In genomic region chr16:1981398-1981836, GRCh38 we compare ENCODE assay signal across 14 cellular contexts. TPM values are rescaled to one million over a fixed set of nuclear protein-coding genes. Genes with fewer than 3 reads are reported as not detected.
A peak's percentile ranks its signal among the peaks of the same experiment; 100 is the strongest.
DNase-seq lines count a peak whose midpoint lies in the region; ATAC-seq and TF ChIP-seq lines count a peak whose summit lies in the region.
"Had no signal": no experiment of that assay in that cellular context is flagged by ENCODE, and none has a peak within 500 bp of the region (broad histone marks: within the 10 kb centered on the region; RNA-seq: fewer than 3 reads in every experiment).

NOXO1 (minus strand) TSS chr16:1981469; CDS start chr16:1981179, 290 bp downstream.

- H3K36me3 Mint-ChIP-seq in naive thymus-derived CD8-positive, alpha-beta T cell = peaks cover 0 to 36% (median 5%) of the 10 kb centered on the region in 3 donors

- WGBS in body of pancreas, 2 donors = 65 to 70% methylated on average over 6 of the region's 6 CpGs

- DNase-seq in DMS 273 (lab: John Stamatoyannopoulos, UW; ENCODE audit: unreplicated experiment) (peak; percentile 65), DMS 273 treated with DMSO at 0.1 percent for 48 hours (lab: John Stamatoyannopoulos, UW) (no peak), body of pancreas (no peak), right atrium auricular region (ENCODE audit: low spot score) (no peak), BE2C (no peak), amygdala (lab: John Stamatoyannopoulos, UW) (no peak)
- DNase-seq in naive thymus-derived CD8-positive, alpha-beta T cell = no peak
- DNase-seq: 8988T; activated B cell treated with CpG ODN at 0.5 μM for 24 hours; adrenal gland; GOT3; NCI-H1048; stimulated activated CD4-positive, alpha-beta T cell treated with anti-CD3 and anti-CD28 coated beads, Interleukin-1b, Interleukin-23, amount 100 ng/mL, for 48 hours had no signal

- no peaks in the 10 kb centered on the region for H4K20me1 ChIP-seq in KMS-11 (ENCODE audit: insufficient read depth)

- H2AFZ ChIP-seq in KMS-11 (ENCODE audit: low read depth) = no peak within 1 kb of the TSS

- H3K4me3 ChIP-seq in KMS-11 (IDR thresholded peaks at IDR 0.05; ENCODE audit: insufficient read depth, low read depth, low read length) = no peak within 1 kb of the TSS
- no peak within 1 kb of the TSS for H3K4me3 ChIP-seq in body of pancreas
- H3K4me3 ChIP-seq in right atrium auricular region = no peak within 1 kb of the TSS
- no peak within 1 kb of the TSS for H3K4me3 ChIP-seq in BE2C (ENCODE audit: low read depth, low read length)
- H3K4me3 ChIP-seq: adrenal gland had no signal

- no peak for ATAC-seq in body of pancreas
- ATAC-seq in naive thymus-derived CD8-positive, alpha-beta T cell = no peak

- peak within 1 kb of the TSS in 7 of 10 donors; percentile 22 to 79 (median 73) for H3K4me3 Mint-ChIP-seq in naive thymus-derived CD8-positive, alpha-beta T cell

- no peaks in the 10 kb centered on the region for H3K9me3 Mint-ChIP-seq in naive thymus-derived CD8-positive, alpha-beta T cell
- H3K9me3 Mint-ChIP-seq: activated B cell treated with CpG ODN at 0.5 μM for 24 hours had no signal

- TF ChIP-seq CTCF in KMS-11 (conservative IDR thresholded peaks at IDR 0.05; ENCODE audit: low read depth, low read length) = no peak
- TF ChIP-seq CTCF in body of pancreas (IDR thresholded peaks at IDR 0.05) = no peak
- no peak for TF ChIP-seq CTCF in right atrium auricular region (IDR thresholded peaks at IDR 0.05)
- no peak for TF ChIP-seq CTCF in BE2C (IDR thresholded peaks at IDR 0.05; ENCODE audit: low read depth, low read length)

- H3K27me3 ChIP-seq in KMS-11 (ENCODE audit: insufficient read depth, low read depth) = peaks cover 5% of the 10 kb centered on the region; the same call in 1 of the 2 replicates
- H3K27me3 ChIP-seq in body of pancreas = no peaks in the 10 kb centered on the region
- peaks cover 7 to 9% of the 10 kb centered on the region in 2 donors for H3K27me3 ChIP-seq in right atrium auricular region
- peaks cover 13% of the 10 kb centered on the region; the same call in 1 of the 2 replicates for H3K27me3 ChIP-seq in BE2C

- peaks cover 1 to 28% (median 4%) of the 10 kb centered on the region in 5 donors for H3K27me3 Mint-ChIP-seq in naive thymus-derived CD8-positive, alpha-beta T cell

- H3K4me2 ChIP-seq in KMS-11 = peak within 1 kb of the TSS; percentile 4

- peaks cover 5 to 19% (median 15%) of the 10 kb centered on the region in 4 donors for H3K4me1 Mint-ChIP-seq in naive thymus-derived CD8-positive, alpha-beta T cell

- no peaks in the 10 kb centered on the region for H3K79me2 ChIP-seq in KMS-11 (ENCODE audit: insufficient read depth, low read depth)

- H3K9ac ChIP-seq in KMS-11 = no peak within 1 kb of the TSS

- H3K4me1 ChIP-seq in KMS-11 (ENCODE audit: low read depth, poor library complexity, severe bottlenecking) (peaks cover 37% of the 10 kb centered on the region), body of pancreas (peaks cover 63% of the 10 kb centered on the region), right atrium auricular region (peaks cover 0 to 42% of the 10 kb centered on the region in 2 donors), BE2C (peaks cover 3% of the 10 kb centered on the region; the same call in 1 of the 2 replicates)

- intact Hi-C loops in body of pancreas (cut with DNase I) = no loop called here

- no peak for TF ChIP-seq POLR2A in body of pancreas (IDR thresholded peaks at IDR 0.05)

- H3K9me3 ChIP-seq in body of pancreas (no peaks in the 10 kb centered on the region), right atrium auricular region (no peaks in the 10 kb centered on the region), BE2C (no peaks in the 10 kb centered on the region)
- H3K9me3 ChIP-seq: adrenal gland had no signal

- H3K27ac ChIP-seq in KMS-11 = peak within 1 kb of the TSS; percentile 4; the same call in 1 of the 2 replicates
- peak within 1 kb of the TSS in 3 of 4 donors; percentile 43 to 59 (median 55) for H3K27ac ChIP-seq in body of pancreas
- H3K27ac ChIP-seq in right atrium auricular region = no peak within 1 kb of the TSS
- H3K27ac ChIP-seq: adrenal gland had no signal

- H3K36me3 ChIP-seq in KMS-11 (ENCODE audit: insufficient read depth) = no peaks in the 10 kb centered on the region; the same call in 1 of the 2 replicates
- peaks cover 0 to 9% of the 10 kb centered on the region in 2 donors for H3K36me3 ChIP-seq in body of pancreas (replicated peaks in 1 of 2; ENCODE audit: insufficient read depth in 1 of 2, low read depth in 2 of 2)
- H3K36me3 ChIP-seq in right atrium auricular region = peaks cover 33% of the 10 kb centered on the region
- H3K36me3 ChIP-seq in BE2C = peaks cover 32% of the 10 kb centered on the region

- peak within 1 kb of the TSS in 1 of 10 donors; percentile 73 for H3K27ac Mint-ChIP-seq in naive thymus-derived CD8-positive, alpha-beta T cell

- POLR2A ChIA-PET in naive thymus-derived CD8-positive, alpha-beta T cell (lab: Charles Lee) = interaction anchor here (1.0 to 7.3 kb wide), 3 partner anchors 10 to 28 kb away, joined by 4 to 89 read pairs (median 43); partner anchors contain the start of genes NDUFB10, RPS2, TBL3 and ZNF598

RNA-seq across cellular contexts. Expression of gene NOXO1, which starts in this region (rescaled TPM):
- total RNA-seq in body of pancreas = not detected
- 1 to 10 TPM; 1.3 to 2.3 TPM for total RNA-seq in naive thymus-derived CD8-positive, alpha-beta T cell
- not detected for polyA plus RNA-seq in naive thymus-derived CD8-positive, alpha-beta T cell
- under 1 TPM in 1 of 2 donors, not detected in 1; 0.30 TPM for total RNA-seq in right atrium auricular region
- 1.8 TPM for polyA plus RNA-seq in BE2C (2012; ENCODE audit: insufficient read depth, insufficient read length, low read depth)

Comparison
In these comparisons a context has a peak if more than half of its experiments do, and no peak if none do; other contexts are left out.
1. H3K27ac ChIP-seq: peak in KMS-11 (single experiment) and body of pancreas (3 of 4); none in right atrium auricular region (0 of 2).